In genomic region chr19:11154683-11155047, GRCh38 we compare ENCODE assay signal across 8 cellular contexts. TPM values are rescaled to one million over a fixed set of nuclear protein-coding genes. Genes with fewer than 3 reads are reported as not detected.
DNase-seq lines count a peak whose midpoint lies in the region; ATAC-seq lines count a peak whose summit lies in the region.

No MANE protein-coding gene starts in this region.

- H2AFZ ChIP-seq in mesenchymal stem cell (ENCODE audit: low read depth, low read length) = no peak overlapping the region

- POLR2A ChIA-PET in activated naive CD8-positive, alpha-beta T cell treated with anti-CD3 and anti-CD28 coated beads, Interleukin-2, amount 10 ng/mL, durations not matched to agents 7 days and 5 days (lab: Charles Lee) = interaction anchor here (0.7 to 2.1 kb wide), 6 partner anchors 11 to 220 kb away, joined by 3 to 13 read pairs (median 4); partner anchors contain the start of genes LDLR and SWSAP1

- H3K4me3 ChIP-seq in BLaER1 = peak overlapping the region; percentile 92
- H3K4me3 ChIP-seq in HUES6 (ENCODE audit: low read depth, low read length) = peak overlapping the region; percentile 99
- H3K4me3 ChIP-seq in mesenchymal stem cell (ENCODE audit: insufficient read depth in 1 of 2, low read depth in 1 of 2, low read length in 2 of 2) = peak overlapping the region in 1 of 2 experiments; percentile 90

- no peaks in the 10 kb centered on the region for H3K9me3 Mint-ChIP-seq in activated naive CD8-positive, alpha-beta T cell treated with anti-CD3 and anti-CD28 coated beads, Interleukin-2, amount 10 ng/mL, durations not matched to agents 7 days and 5 days

- no peak overlapping the region for H2BK15ac ChIP-seq in mesenchymal stem cell (ENCODE audit: low read depth, poor library complexity, severe bottlenecking)

- H3K27ac Mint-ChIP-seq in activated naive CD8-positive, alpha-beta T cell treated with anti-CD3 and anti-CD28 coated beads, Interleukin-2, amount 10 ng/mL, durations not matched to agents 7 days and 5 days = peak overlapping the region; percentile 93

- peaks cover 28% of the 10 kb centered on the region for H3K36me3 ChIP-seq in BLaER1
- peaks cover 17% of the 10 kb centered on the region for H3K36me3 ChIP-seq in HUES6 (ENCODE audit: control insufficient read depth, insufficient read depth, low read length)
- H3K36me3 ChIP-seq in mesenchymal stem cell (ENCODE audit: control insufficient read depth in 1 of 2, insufficient read depth in 2 of 2, low read depth in 1 of 2, low read length in 2 of 2) = no peaks in the 10 kb centered on the region

- H3K4me3 Mint-ChIP-seq in activated naive CD8-positive, alpha-beta T cell treated with anti-CD3 and anti-CD28 coated beads, Interleukin-2, amount 10 ng/mL, durations not matched to agents 7 days and 5 days = peak overlapping the region; percentile 92

- H3K18ac ChIP-seq in mesenchymal stem cell (ENCODE audit: low read depth in 1 of 2, low read length in 2 of 2) = no peak overlapping the region

- H3K4me1 ChIP-seq in BLaER1 (peaks cover 27% of the 10 kb centered on the region), HUES6 (ENCODE audit: control insufficient read depth, insufficient read depth, low read length) (peaks cover 11% of the 10 kb centered on the region; the same call in 1 of the 2 replicates), mesenchymal stem cell (ENCODE audit: control insufficient read depth, insufficient read depth, low read depth, low read length) (peaks cover 14% of the 10 kb centered on the region)

- DNase-seq in activated naive CD8-positive, alpha-beta T cell treated with anti-CD3 and anti-CD28 coated beads, Interleukin-2, amount 10 ng/mL, durations not matched to agents 7 days and 5 days = no peak
- DNase-seq in mesenchymal stem cell (no peak), posterior vena cava (ENCODE audit: low spot score) (no peak), germinal center (ENCODE audit: low spot score) (no peak)
- no peak for DNase-seq in activated effector memory CD4-positive, alpha-beta T cell treated with anti-CD3 and anti-CD28 coated beads, Interleukin-2, amount 50 U/mL, for 16 hours

- H3K36me3 Mint-ChIP-seq in activated naive CD8-positive, alpha-beta T cell treated with anti-CD3 and anti-CD28 coated beads, Interleukin-2, amount 10 ng/mL, durations not matched to agents 7 days and 5 days = peaks cover 18% of the 10 kb centered on the region

- H2BK5ac ChIP-seq in mesenchymal stem cell (ENCODE audit: low read depth, low read length, poor library complexity, severe bottlenecking) = no peak overlapping the region

- H3K14ac ChIP-seq in mesenchymal stem cell (ENCODE audit: low read length in 2 of 2) = no peak overlapping the region

- no peaks in the 10 kb centered on the region for H3K9me3 ChIP-seq in BLaER1
- H3K9me3 ChIP-seq in HUES6 (ENCODE audit: control insufficient read depth, insufficient read depth, low read depth, low read length) = no peaks in the 10 kb centered on the region
- H3K9me3 ChIP-seq in mesenchymal stem cell (ENCODE audit: control insufficient read depth, low read length) = no peaks in the 10 kb centered on the region

- no peak for ATAC-seq in activated naive CD8-positive, alpha-beta T cell treated with anti-CD3 and anti-CD28 coated beads, Interleukin-2, amount 10 ng/mL, durations not matched to agents 7 days and 5 days (ENCODE audit: low read depth)
- ATAC-seq in HG03280 (IDR thresholded peaks at IDR 0.05; ENCODE audit: unreplicated experiment) = no peak

- H3K4me1 Mint-ChIP-seq in activated naive CD8-positive, alpha-beta T cell treated with anti-CD3 and anti-CD28 coated beads, Interleukin-2, amount 10 ng/mL, durations not matched to agents 7 days and 5 days = peaks cover 18% of the 10 kb centered on the region

- no peaks in the 10 kb centered on the region for H4K20me1 ChIP-seq in BLaER1

- H3K27ac ChIP-seq in BLaER1 (peak overlapping the region; percentile 89), HUES6 (ENCODE audit: low read depth, low read length) (no peak overlapping the region), mesenchymal stem cell (ENCODE audit: low read length, poor library complexity, severe bottlenecking) (no peak overlapping the region)

- H3K4me2 ChIP-seq in BLaER1 = peak overlapping the region; percentile 95
- H3K4me2 ChIP-seq in mesenchymal stem cell (ENCODE audit: low read length, poor library complexity, severe bottlenecking) = no peak overlapping the region

- no peak overlapping the region for H2BK12ac ChIP-seq in mesenchymal stem cell (ENCODE audit: low read length in 2 of 2)

- intact Hi-C loops in posterior vena cava (cut with DNase I) = no loop called here

- H3K27me3 Mint-ChIP-seq in activated naive CD8-positive, alpha-beta T cell treated with anti-CD3 and anti-CD28 coated beads, Interleukin-2, amount 10 ng/mL, durations not matched to agents 7 days and 5 days = no peaks in the 10 kb centered on the region

- H3K79me1 ChIP-seq in mesenchymal stem cell (replicated peaks; ENCODE audit: low read length, poor library complexity, severe bottlenecking) = peaks cover 8% of the 10 kb centered on the region

- 41% methylated on average over 6 of the region's 6 CpGs for WGBS in mesenchymal stem cell

- no peak overlapping the region for H3K23ac ChIP-seq in mesenchymal stem cell (ENCODE audit: low read length in 2 of 2)

- H2BK120ac ChIP-seq in mesenchymal stem cell (ENCODE audit: low read depth, low read length) = no peak overlapping the region

- H3K9ac ChIP-seq in BLaER1 = peak overlapping the region; percentile 93
- H3K9ac ChIP-seq in HUES6 (ENCODE audit: low read length) = peak overlapping the region; percentile 94
- H3K9ac ChIP-seq in mesenchymal stem cell (ENCODE audit: low read length) = peak overlapping the region; percentile 88

- no peak overlapping the region for H4K8ac ChIP-seq in mesenchymal stem cell (ENCODE audit: low read length)

- H4K91ac ChIP-seq in mesenchymal stem cell (ENCODE audit: low read length) = no peak overlapping the region

- no peaks in the 10 kb centered on the region for H3K27me3 ChIP-seq in BLaER1
- no peaks in the 10 kb centered on the region for H3K27me3 ChIP-seq in HUES6 (ENCODE audit: control insufficient read depth, insufficient read depth, low read length)
- H3K27me3 ChIP-seq in mesenchymal stem cell (ENCODE audit: control insufficient read depth in 1 of 2, insufficient read depth in 1 of 2, low read length in 2 of 2) = no peaks in the 10 kb centered on the region

- H2AK5ac ChIP-seq in mesenchymal stem cell (ENCODE audit: low read length, severe bottlenecking) = no peak overlapping the region

- H3K4ac ChIP-seq in mesenchymal stem cell (ENCODE audit: low read depth in 1 of 2, low read length in 2 of 2) = no peak overlapping the region

RNA-seq across cellular contexts. Expression of gene SPC24, which starts 0.9 kb away (rescaled TPM):
- 10 to 100 TPM; 63.0 to 65.4 TPM for total RNA-seq in activated naive CD8-positive, alpha-beta T cell treated with anti-CD3 and anti-CD28 coated beads, Interleukin-2, amount 10 ng/mL, durations not matched to agents 7 days and 5 days
- polyA plus RNA-seq in mesenchymal stem cell (2013, experiment 1 of 2) = 3.2 TPM
- 3.0 TPM for polyA plus RNA-seq in mesenchymal stem cell (2013, experiment 2 of 2)
- total RNA-seq in posterior vena cava = 1 to 10 TPM in 1 of 2 donors, under 1 TPM in 1; 0.81 to 2.2 TPM

RNA-seq across cellular contexts. Expression of gene KANK2, which starts 42.7 kb away (rescaled TPM):
- total RNA-seq in activated naive CD8-positive, alpha-beta T cell treated with anti-CD3 and anti-CD28 coated beads, Interleukin-2, amount 10 ng/mL, durations not matched to agents 7 days and 5 days = 1 to 10 TPM; 5.3 to 7.9 TPM
- polyA plus RNA-seq in mesenchymal stem cell (2013, experiment 1 of 2) = 197 TPM
- 192 TPM for polyA plus RNA-seq in mesenchymal stem cell (2013, experiment 2 of 2)
- total RNA-seq in posterior vena cava = 100 to 1,000 TPM; 355 to 482 TPM

Comparison
In these comparisons a context has a peak if more than half of its experiments do, and no peak if none do; other contexts are left out.
1. RNA of gene SPC24, which starts 0.9 kb away (total RNA-seq): 63.0 to 65.4 TPM in activated naive CD8-positive, alpha-beta T cell treated with anti-CD3 and anti-CD28 coated beads, Interleukin-2, amount 10 ng/mL, durations not matched to agents 7 days and 5 days; 0.81 to 2.2 TPM in posterior vena cava; every median in the first group is over 10 times any median in the second.
2. RNA of gene KANK2, which starts 42.7 kb away (total RNA-seq): 355 to 482 TPM in posterior vena cava; 5.3 to 7.9 TPM in activated naive CD8-positive, alpha-beta T cell treated with anti-CD3 and anti-CD28 coated beads, Interleukin-2, amount 10 ng/mL, durations not matched to agents 7 days and 5 days; every median in the first group is over 10 times any median in the second.
3. Peak in every context shown above with its lines, with median percentiles within 50 percentile points of each other: H3K9ac ChIP-seq.